Comparison of ENCODE assay signal across 2 cellular contexts in the genomic region with DNA sequence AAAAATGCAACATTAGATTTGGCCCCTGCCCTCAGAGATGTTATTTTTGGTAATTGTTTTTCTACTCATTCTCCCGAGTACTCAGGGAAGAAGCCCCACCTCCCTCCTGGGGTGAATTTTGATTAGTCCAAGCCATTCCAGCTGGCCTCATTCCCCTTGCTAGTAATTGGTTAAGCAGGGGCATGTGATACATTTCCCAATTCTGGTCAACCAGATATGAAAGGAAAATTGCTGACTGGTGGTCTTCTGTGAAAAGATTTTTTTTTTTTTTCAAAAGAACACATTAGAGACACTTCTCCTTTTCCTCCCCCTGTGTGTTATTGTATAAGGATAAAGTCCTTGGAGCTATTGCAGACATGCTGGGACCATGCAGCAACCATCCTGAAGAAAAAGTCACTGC.
A peak's percentile ranks its signal among the peaks of the same experiment; 100 is the strongest.
TF ChIP-seq lines count a peak whose summit lies in the region.

No MANE protein-coding gene starts in this region.

TF ChIP-seq in A549, 52 proteins besides CTCF, POLR2A, EP300 and RAD21 (continued from another document):
- TF ChIP-seq, protein P1, sequence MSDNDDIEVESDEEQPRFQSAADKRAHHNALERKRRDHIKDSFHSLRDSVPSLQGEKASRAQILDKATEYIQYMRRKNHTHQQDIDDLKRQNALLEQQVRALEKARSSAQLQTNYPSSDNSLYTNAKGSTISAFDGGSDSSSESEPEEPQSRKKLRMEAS (IDR thresholded peaks at IDR 0.05) = no peak
- TF ChIP-seq RFX5 (IDR thresholded peaks at IDR 0.05) (no peak), CEBPB (IDR thresholded peaks at IDR 0.05) (no peak), HDAC2 (IDR thresholded peaks at IDR 0.05) (no peak), EHF (CRISPR knock-in tag; IDR thresholded peaks at IDR 0.05) (no peak)
- TF ChIP-seq, protein P2, sequence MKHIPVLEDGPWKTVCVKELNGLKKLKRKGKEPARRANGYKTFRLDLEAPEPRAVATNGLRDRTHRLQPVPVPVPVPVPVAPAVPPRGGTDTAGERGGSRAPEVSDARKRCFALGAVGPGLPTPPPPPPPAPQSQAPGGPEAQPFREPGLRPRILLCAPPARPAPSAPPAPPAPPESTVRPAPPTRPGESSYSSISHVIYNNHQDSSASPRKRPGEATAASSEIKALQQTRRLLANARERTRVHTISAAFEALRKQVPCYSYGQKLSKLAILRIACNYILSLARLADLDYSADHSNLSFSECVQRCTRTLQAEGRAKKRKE (CRISPR knock-in tag; IDR thresholded peaks at IDR 0.05; ENCODE audit: low read depth) = no peak

TF ChIP-seq in H1, 55 proteins besides CTCF, POLR2A, EP300 and RAD21 (continued from another document):
- TF ChIP-seq, protein P3, sequence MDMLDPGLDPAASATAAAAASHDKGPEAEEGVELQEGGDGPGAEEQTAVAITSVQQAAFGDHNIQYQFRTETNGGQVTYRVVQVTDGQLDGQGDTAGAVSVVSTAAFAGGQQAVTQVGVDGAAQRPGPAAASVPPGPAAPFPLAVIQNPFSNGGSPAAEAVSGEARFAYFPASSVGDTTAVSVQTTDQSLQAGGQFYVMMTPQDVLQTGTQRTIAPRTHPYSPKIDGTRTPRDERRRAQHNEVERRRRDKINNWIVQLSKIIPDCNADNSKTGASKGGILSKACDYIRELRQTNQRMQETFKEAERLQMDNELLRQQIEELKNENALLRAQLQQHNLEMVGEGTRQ (IDR thresholded peaks at IDR 0.05; ENCODE audit: low read length) = 0 out of 2 replicates have a peak, but pooled peaks have one; percentile 26
